11 cellular contexts compared by ENCODE assay signal in genomic region chr9:127543221-127543620, GRCh38.
DNase-seq lines count a peak whose midpoint lies in the region; ATAC-seq, FAIRE-seq and TF ChIP-seq lines count a peak whose summit lies in the region.
"Had no signal": no experiment of that assay in that cellular context is flagged by ENCODE, and none has a peak within 500 bp of the region (broad histone marks: within the 10 kb centered on the region; RNA-seq: fewer than 3 reads in every experiment).

No MANE protein-coding gene starts in this region.

- no peaks in the 10 kb centered on the region for H3K36me3 Mint-ChIP-seq in activated T-cell treated with anti-CD3 and anti-CD28 coated beads, Interleukin-2, amount 50 U/mL, for 72 hours (ENCODE audit: insufficient read depth in 2 of 2)

- no peaks in the 10 kb centered on the region for H3K9me3 Mint-ChIP-seq in activated T-cell treated with anti-CD3 and anti-CD28 coated beads, Interleukin-2, amount 50 U/mL, for 72 hours
- H3K9me3 Mint-ChIP-seq: activated T-helper 1 cell treated with anti-CD3 and anti-CD28 coated beads, Interleukin-12 subunit alpha, Interleukin-12 subunit beta, Interleukin-2, Interleukin-4 antibody, amounts not matched to agents 30 ng/mL and 10 ng/mL and 1 ng/mL, durations not matched to agents 14 hours and 24 hours and 36 hours had no signal

- H3K27ac Mint-ChIP-seq in activated T-cell treated with anti-CD3 and anti-CD28 coated beads, Interleukin-2, amount 50 U/mL, for 72 hours = no peak overlapping the region
- H3K27ac Mint-ChIP-seq: activated CD4-positive, alpha-beta T cell treated with anti-CD3 and anti-CD28 coated beads for 36 hours had no signal

- no peak for TF ChIP-seq EP300 in esophagus muscularis mucosa (IDR thresholded peaks at IDR 0.05)

- 50% methylated on average over 3 of the region's 8 CpGs for WGBS in esophagus muscularis mucosa
- WGBS in pancreas, 2 donors = 48 to 58% methylated on average over 8 of the region's 8 CpGs

- peaks cover 58 to 97% (median 86%) of the 10 kb centered on the region in 4 donors for H3K4me1 ChIP-seq in esophagus muscularis mucosa
- H3K4me1 ChIP-seq in pancreas = peaks cover 70 to 78% (median 73%) of the 10 kb centered on the region in 3 donors
- H3K4me1 ChIP-seq in uterus = peaks cover 0 to 42% of the 10 kb centered on the region in 2 donors

- H3K4me3 ChIP-seq in esophagus muscularis mucosa = no peak overlapping the region
- H3K4me3 ChIP-seq in pancreas = no peak overlapping the region
- H3K4me3 ChIP-seq in uterus = no peak overlapping the region

- H3K36me3 ChIP-seq in esophagus muscularis mucosa (peaks cover 0 to 4% (median 2%) of the 10 kb centered on the region in 4 donors), pancreas (no peaks in the 10 kb centered on the region), uterus (no peaks in the 10 kb centered on the region)

- no peaks in the 10 kb centered on the region for H3K27me3 ChIP-seq in esophagus muscularis mucosa
- H3K27me3 ChIP-seq in pancreas = no peaks in the 10 kb centered on the region
- H3K27me3 ChIP-seq in uterus = no peaks in the 10 kb centered on the region

- peak; percentile 30 for DNase-seq in Right ventricle myocardium inferior (ENCODE audit: missing footprints)
- no peak for DNase-seq in cardiac septum (ENCODE audit: low spot score)
- no peak for DNase-seq in esophagus muscularis mucosa (ENCODE audit: extremely low spot score)
- DNase-seq in pancreas = no peak
- DNase-seq in uterus = no peak
- DNase-seq in activated T-cell treated with anti-CD3 and anti-CD28 coated beads, Interleukin-2, amount 50 U/mL, for 72 hours = no peak
- no peak for DNase-seq in RKO (ENCODE audit: low spot score)
- DNase-seq in T1000 (lab: John Stamatoyannopoulos, UW) = no peak
- DNase-seq: activated CD4-positive, alpha-beta T cell treated with anti-CD3 and anti-CD28 coated beads for 36 hours; NCI-H187 treated with DMSO at 0.1 percent for 48 hours had no signal

- H3K27me3 Mint-ChIP-seq in activated T-cell treated with anti-CD3 and anti-CD28 coated beads, Interleukin-2, amount 50 U/mL, for 72 hours (ENCODE audit: low read depth) = no peaks in the 10 kb centered on the region
- H3K27me3 Mint-ChIP-seq: activated CD4-positive, alpha-beta T cell treated with anti-CD3 and anti-CD28 coated beads for 36 hours had no signal

- TF ChIP-seq POLR2A in esophagus muscularis mucosa (IDR thresholded peaks at IDR 0.05; ENCODE audit: low read depth) = no peak
- TF ChIP-seq POLR2A in uterus (IDR thresholded peaks at IDR 0.05) = no peak

- H3K9me3 ChIP-seq in esophagus muscularis mucosa (no peaks in the 10 kb centered on the region), pancreas (no peaks in the 10 kb centered on the region), uterus (no peaks in the 10 kb centered on the region)

- ATAC-seq in Right ventricle myocardium inferior (peak; percentile 39), pancreas (no peak)
- ATAC-seq in activated T-cell treated with anti-CD3 and anti-CD28 coated beads, Interleukin-2, amount 50 U/mL, for 72 hours (replicated peaks in 1 of 2) = no peak
- ATAC-seq: activated CD4-positive, alpha-beta T cell treated with anti-CD3 and anti-CD28 coated beads for 36 hours had no signal

- H3K27ac ChIP-seq in esophagus muscularis mucosa (replicated peaks in 1 of 4) (peak overlapping the region; percentile 56 to 77 (median 61)), pancreas (peak overlapping the region; percentile 42 to 95 (median 77)), uterus (peak overlapping the region; percentile 23 to 84)

- TF ChIP-seq CTCF in esophagus muscularis mucosa (IDR thresholded peaks at IDR 0.05) (no peak), pancreas (IDR thresholded peaks at IDR 0.05) (no peak), uterus (IDR thresholded peaks at IDR 0.05) (no peak)

- intact Hi-C loops in Right ventricle myocardium inferior (cut with DNase I) (no loop called here), cardiac septum (cut with DNase I) (no loop called here), esophagus muscularis mucosa (cut with DNase I) (no loop called here), pancreas (cut with DNase I) (no loop called here), uterus (cut with DNase I; ENCODE audit: low total_unique reads) (no loop called here)

- no peak overlapping the region for H3K4me3 Mint-ChIP-seq in activated T-cell treated with anti-CD3 and anti-CD28 coated beads, Interleukin-2, amount 50 U/mL, for 72 hours
- H3K4me3 Mint-ChIP-seq: activated CD4-positive, alpha-beta T cell treated with anti-CD3 and anti-CD28 coated beads for 36 hours; activated T-helper 1 cell treated with anti-CD3 and anti-CD28 coated beads, Interleukin-12 subunit alpha, Interleukin-12 subunit beta, Interleukin-2, Interleukin-4 antibody, amounts not matched to agents 30 ng/mL and 10 ng/mL and 1 ng/mL, durations not matched to agents 14 hours and 24 hours and 36 hours had no signal

- no peak for FAIRE-seq in pancreas (lab: Jason Lieb, UNC)

- H3K4me1 Mint-ChIP-seq in activated T-cell treated with anti-CD3 and anti-CD28 coated beads, Interleukin-2, amount 50 U/mL, for 72 hours (ENCODE audit: low read depth) = no peaks in the 10 kb centered on the region
- H3K4me1 Mint-ChIP-seq: activated CD4-positive, alpha-beta T cell treated with anti-CD3 and anti-CD28 coated beads for 36 hours had no signal
